Comparison of ENCODE assay signal across 14 cellular contexts in genomic region chr6:26389349-26389799, GRCh38. TPM values are rescaled to one million over a fixed set of nuclear protein-coding genes. Genes with fewer than 3 reads are reported as not detected.
A peak's percentile ranks its signal among the peaks of the same experiment; 100 is the strongest.
DNase-seq lines count a peak whose midpoint lies in the region; ATAC-seq, FAIRE-seq and TF ChIP-seq lines count a peak whose summit lies in the region.
"Had no signal": no experiment of that assay in that cellular context is flagged by ENCODE, and none has a peak within 500 bp of the region (broad histone marks: within the 10 kb centered on the region; RNA-seq: fewer than 3 reads in every experiment).

No MANE protein-coding gene starts in this region.

- peak; percentile 46 for DNase-seq in ACHN
- DNase-seq in SIG-M5 treated with dmso at 0.1 percent for 504 hours (lab: John Stamatoyannopoulos, UW; ENCODE audit: unreplicated experiment): peak; percentile 81
- DNase-seq in epithelial cell of esophagus (ENCODE audit: low read depth): peak; percentile 41
- DNase-seq in esophagus squamous epithelium (lab: John Stamatoyannopoulos, UW): no peak
- no peak for DNase-seq in CD8-positive, alpha-beta T cell
- no peak for DNase-seq in frontal cortex (ENCODE audit: low spot score in 2 of 2)
- DNase-seq in omental fat pad (ENCODE audit: low spot score): no peak
- DNase-seq: activated naive CD4-positive, alpha-beta T cell treated with anti-CD3 and anti-CD28 coated beads, Interleukin-2, amount 50 U/mL, for 16 hours; GM23248; heart right ventricle; NCI-H1694; pancreas; T-helper 17 cell had no signal

- H3K27me3 ChIP-seq in esophagus squamous epithelium: no peaks in the 10 kb centered on the region
- H3K27me3 ChIP-seq in CD8-positive, alpha-beta T cell (ENCODE audit: insufficient read depth, low read length): no peaks in the 10 kb centered on the region
- H3K27me3 ChIP-seq: heart right ventricle, pancreas had no signal

- POLR2A ChIA-PET in HEK293 (lab: Yijun Ruan, JAX): no interaction called here
- POLR2A ChIA-PET in CD8-positive, alpha-beta T cell (lab: Charles Lee): no interaction called here

- H3K9me3 ChIP-seq in HEK293 (ENCODE audit: control insufficient read depth, insufficient read depth, low read depth, low read length) (no peaks in the 10 kb centered on the region), esophagus squamous epithelium (no peaks in the 10 kb centered on the region)
- H3K9me3 ChIP-seq in CD8-positive, alpha-beta T cell (ENCODE audit: low read length): no peaks in the 10 kb centered on the region
- H3K9me3 ChIP-seq: heart right ventricle, pancreas had no signal

- H3K27me3 Mint-ChIP-seq in CD8-positive, alpha-beta T cell (ENCODE audit: low read depth): no peaks in the 10 kb centered on the region
- H3K27me3 Mint-ChIP-seq: T-helper 17 cell had no signal

- H3K36me3 Mint-ChIP-seq in CD8-positive, alpha-beta T cell: peaks cover 50% of the 10 kb centered on the region

- no peak for FAIRE-seq in frontal cortex (lab: Jason Lieb, UNC)
- FAIRE-seq: pancreas had no signal

- 76 to 93% methylated on average over 2 of the region's 2 CpGs for WGBS in esophagus squamous epithelium, 2 donors

- H3K4me3 ChIP-seq in HEK293 (ENCODE audit: low read depth, low read length): no peak overlapping the region
- H3K4me3 ChIP-seq in epithelial cell of esophagus (ENCODE audit: low read length): no peak overlapping the region
- H3K4me3 ChIP-seq in esophagus squamous epithelium: no peak overlapping the region
- no peak overlapping the region for H3K4me3 ChIP-seq in CD8-positive, alpha-beta T cell (ENCODE audit: low read depth, low read length)
- H3K4me3 ChIP-seq: GM23248, heart right ventricle, pancreas had no signal

- peaks cover 5% of the 10 kb centered on the region for H3K4me1 ChIP-seq in HEK293 (ENCODE audit: control insufficient read depth, insufficient read depth, low read length)
- H3K4me1 ChIP-seq in esophagus squamous epithelium: peaks cover 0 to 18% (median 3%) of the 10 kb centered on the region in 3 donors
- H3K4me1 ChIP-seq in CD8-positive, alpha-beta T cell (ENCODE audit: insufficient read depth, low read length): no peaks in the 10 kb centered on the region
- H3K4me1 ChIP-seq: pancreas had no signal

- H3K27ac Mint-ChIP-seq in CD8-positive, alpha-beta T cell: no peak overlapping the region
- H3K27ac Mint-ChIP-seq: T-helper 17 cell had no signal

- in situ Hi-C loops in ACHN (cut with HindIII; ENCODE audit: low pct_ligation_motif_present, low pct_unique_long_range_greater_than_20kb, low sequenced_read_pairs): no loop called here

- intact Hi-C loops in esophagus squamous epithelium (cut with DNase I): no loop called here
- intact Hi-C loops in CD8-positive, alpha-beta T cell (cut with DNase I, micrococcal nuclease): no loop called here

- peaks cover 11% of the 10 kb centered on the region for H3K4me1 Mint-ChIP-seq in CD8-positive, alpha-beta T cell (ENCODE audit: low read depth)

- CTCF ChIA-PET in HEK293 (lab: Yijun Ruan, JAX): interaction anchor here (0.6 kb wide), 1 partner anchor 31 kb away, joined by 3 read pairs; no protein-coding TSS in a partner anchor
- CTCF ChIA-PET in CD8-positive, alpha-beta T cell (lab: Charles Lee): no interaction called here

- H3K4me3 Mint-ChIP-seq in CD8-positive, alpha-beta T cell: no peak overlapping the region
- H3K4me3 Mint-ChIP-seq: T-helper 17 cell had no signal

- no peak for ATAC-seq in CD8-positive, alpha-beta T cell
- no peak for ATAC-seq in omental fat pad (ENCODE audit: low FRiP score)
- ATAC-seq: heart right ventricle, pancreas, T-helper 17 cell had no signal

- no peaks in the 10 kb centered on the region for H3K9me3 Mint-ChIP-seq in CD8-positive, alpha-beta T cell

- peak; percentile 35; the same call in 1 of the 2 replicates for TF ChIP-seq CTCF in HEK293 (tag by site-specific recombination; IDR thresholded peaks at IDR 0.05)
- TF ChIP-seq CTCF in epithelial cell of esophagus (IDR thresholded peaks at IDR 0.05; ENCODE audit: insufficient read depth, low read depth, low read length, missing control alignments): no peak
- no peak for TF ChIP-seq CTCF in esophagus squamous epithelium (IDR thresholded peaks at IDR 0.05)
- TF ChIP-seq CTCF in CD8-positive, alpha-beta T cell (IDR thresholded peaks at IDR 0.05): no peak
- no peak for TF ChIP-seq CTCF in omental fat pad (IDR thresholded peaks at IDR 0.05)

- no peak overlapping the region for H3K27ac ChIP-seq in HEK293 (ENCODE audit: extremely low read depth, low read depth, low read length)
- H3K27ac ChIP-seq in esophagus squamous epithelium: no peak overlapping the region
- H3K27ac ChIP-seq in CD8-positive, alpha-beta T cell (ENCODE audit: low read depth, low read length): no peak overlapping the region
- H3K27ac ChIP-seq: GM23248, heart right ventricle, pancreas had no signal

- TF ChIP-seq POLR2A in esophagus squamous epithelium (IDR thresholded peaks at IDR 0.05): no peak

- H3K36me3 ChIP-seq in HEK293 (ENCODE audit: control insufficient read depth in 2 of 2, insufficient read depth in 1 of 2, low read length in 2 of 2): peaks cover 19 to 85% of the 10 kb centered on the region in 2 experiments
- peaks cover 0 to 36% (median 0%) of the 10 kb centered on the region in 3 donors for H3K36me3 ChIP-seq in esophagus squamous epithelium
- H3K36me3 ChIP-seq in CD8-positive, alpha-beta T cell (ENCODE audit: insufficient read depth, low read length): peaks cover 3% of the 10 kb centered on the region
- H3K36me3 ChIP-seq: pancreas had no signal

TF ChIP-seq in HEK293, 187 proteins besides CTCF, POLR2A, EP300 and RAD21:
- TF ChIP-seq KLF7 (tag by site-specific recombination; IDR thresholded peaks at IDR 0.05; ENCODE audit: borderline replicate concordance) (no peak), ZNF645 (tag by site-specific recombination; IDR thresholded peaks at IDR 0.05) (no peak), ZNF623 (tag by site-specific recombination; IDR thresholded peaks at IDR 0.05) (peak; percentile 79), ZFHX2 (tag by site-specific recombination; conservative IDR thresholded peaks at IDR 0.05) (peak; percentile 17; the same call in 1 of the 2 replicates), ZNF626 (tag by site-specific recombination; IDR thresholded peaks at IDR 0.05) (no peak), ZNF654 (tag by site-specific recombination; IDR thresholded peaks at IDR 0.05; ENCODE audit: low read depth) (peak; percentile 8; the same call in 1 of the 2 replicates), ZNF426 (tag by site-specific recombination; IDR thresholded peaks at IDR 0.05) (no peak)
- TF ChIP-seq, protein P1, sequence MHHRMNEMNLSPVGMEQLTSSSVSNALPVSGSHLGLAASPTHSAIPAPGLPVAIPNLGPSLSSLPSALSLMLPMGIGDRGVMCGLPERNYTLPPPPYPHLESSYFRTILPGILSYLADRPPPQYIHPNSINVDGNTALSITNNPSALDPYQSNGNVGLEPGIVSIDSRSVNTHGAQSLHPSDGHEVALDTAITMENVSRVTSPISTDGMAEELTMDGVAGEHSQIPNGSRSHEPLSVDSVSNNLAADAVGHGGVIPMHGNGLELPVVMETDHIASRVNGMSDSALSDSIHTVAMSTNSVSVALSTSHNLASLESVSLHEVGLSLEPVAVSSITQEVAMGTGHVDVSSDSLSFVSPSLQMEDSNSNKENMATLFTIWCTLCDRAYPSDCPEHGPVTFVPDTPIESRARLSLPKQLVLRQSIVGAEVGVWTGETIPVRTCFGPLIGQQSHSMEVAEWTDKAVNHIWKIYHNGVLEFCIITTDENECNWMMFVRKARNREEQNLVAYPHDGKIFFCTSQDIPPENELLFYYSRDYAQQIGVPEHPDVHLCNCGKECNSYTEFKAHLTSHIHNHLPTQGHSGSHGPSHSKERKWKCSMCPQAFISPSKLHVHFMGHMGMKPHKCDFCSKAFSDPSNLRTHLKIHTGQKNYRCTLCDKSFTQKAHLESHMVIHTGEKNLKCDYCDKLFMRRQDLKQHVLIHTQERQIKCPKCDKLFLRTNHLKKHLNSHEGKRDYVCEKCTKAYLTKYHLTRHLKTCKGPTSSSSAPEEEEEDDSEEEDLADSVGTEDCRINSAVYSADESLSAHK (tag by site-specific recombination; IDR thresholded peaks at IDR 0.05): peak; percentile 97

RNA-seq across cellular contexts. Expression of gene BTN2A2, which starts 6.5 kb away (rescaled TPM):
- total RNA-seq in esophagus squamous epithelium (1 to 10 TPM; 1.7 to 8.4 (median 4.8) TPM), frontal cortex (2.4 TPM), omental fat pad (10 to 100 TPM in 1 of 4 donors, 1 to 10 TPM in 3; 6.5 to 14.2 (median 7.4) TPM)
- total RNA-seq in CD8-positive, alpha-beta T cell: 10 to 100 TPM; 14.1 to 15.5 TPM

RNA-seq across cellular contexts. Expression of gene BTN3A1, which starts 12.7 kb away (rescaled TPM):
- 10 to 100 TPM in 2 of 4 donors, 1 to 10 TPM in 2; 4.2 to 14.4 (median 8.0) TPM for total RNA-seq in esophagus squamous epithelium
- 100 to 1,000 TPM in 1 of 2 experiments, 10 to 100 TPM in 1; 97.0 to 104 TPM for total RNA-seq in CD8-positive, alpha-beta T cell
- total RNA-seq in frontal cortex: 19.6 TPM
- total RNA-seq in omental fat pad: 10 to 100 TPM; 14.4 to 24.6 (median 17.7) TPM

RNA-seq across cellular contexts. Expression of gene BTN3A2, which starts 24.4 kb away (rescaled TPM):
- total RNA-seq in esophagus squamous epithelium: 10 to 100 TPM in 2 of 4 donors, 1 to 10 TPM in 2; 5.8 to 17.9 (median 11.1) TPM
- total RNA-seq in CD8-positive, alpha-beta T cell: 10 to 100 TPM; 38.4 to 43.6 TPM
- total RNA-seq in frontal cortex: 2.0 TPM
- 10 to 100 TPM; 15.7 to 39.7 (median 20.5) TPM for total RNA-seq in omental fat pad

RNA-seq across cellular contexts. Expression of gene BTN3A3, which starts 50.9 kb away (rescaled TPM):
- 10 to 100 TPM in 2 of 4 donors, 1 to 10 TPM in 2; 2.2 to 12.3 (median 7.9) TPM for total RNA-seq in esophagus squamous epithelium
- total RNA-seq in CD8-positive, alpha-beta T cell: 10 to 100 TPM; 44.9 to 51.8 TPM
- 1.2 TPM for total RNA-seq in frontal cortex
- 10 to 100 TPM; 12.7 to 27.2 (median 18.0) TPM for total RNA-seq in omental fat pad

Comparison
In these comparisons a context has a peak if more than half of its experiments do, and no peak if none do; other contexts are left out.
1. DNase-seq: peak in ACHN (single experiment), SIG-M5 treated with dmso at 0.1 percent for 504 hours (single experiment) and epithelial cell of esophagus (single experiment); none in esophagus squamous epithelium (single experiment), CD8-positive, alpha-beta T cell (0 of 7), frontal cortex (0 of 2) and omental fat pad (single experiment).